8 cellular contexts compared by ENCODE assay signal in genomic region chr2:147845608-147846002, GRCh38. TPM values are rescaled to one million over a fixed set of nuclear protein-coding genes. Genes with fewer than 3 reads are reported as not detected.
DNase-seq lines count a peak whose midpoint lies in the region; TF ChIP-seq lines count a peak whose summit lies in the region.

No MANE protein-coding gene starts in this region.

- H3K36me3 ChIP-seq in Caco-2 (ENCODE audit: control insufficient read depth, insufficient read depth, low read length) (no peaks in the 10 kb centered on the region), MM.1S (replicated peaks; ENCODE audit: insufficient read depth, low read length) (no peaks in the 10 kb centered on the region), colonic mucosa (no peaks in the 10 kb centered on the region), muscle layer of duodenum (ENCODE audit: control insufficient read depth in 1 of 2, insufficient read depth in 2 of 2, low read length in 2 of 2) (peaks cover 0 to 4% of the 10 kb centered on the region in 2 donors)

- H4K20me1 ChIP-seq in MM.1S (ENCODE audit: insufficient read depth, low read length) = no peaks in the 10 kb centered on the region

- DNase-seq in Caco-2 (no peak), MM.1S (no peak), colonic mucosa (no peak), HCEC 1CT (no peak), Kasumi-1 (lab: John Stamatoyannopoulos, UW) (no peak), medulla oblongata (ENCODE audit: extremely low spot score) (no peak)
- no peak for DNase-seq in stimulated activated CD4-positive, alpha-beta T cell treated with anti-CD3 and anti-CD28 coated beads, Interleukin-12 subunit alpha, Interleukin-12 subunit beta, amount 100 ng/mL, for 4 hours

- H3K27me3 ChIP-seq in Caco-2 (replicated peaks; ENCODE audit: control insufficient read depth, insufficient read depth, low read length) = no peaks in the 10 kb centered on the region
- H3K27me3 ChIP-seq in MM.1S (replicated peaks; ENCODE audit: insufficient read depth, low read length) = peaks cover 8% of the 10 kb centered on the region
- H3K27me3 ChIP-seq in colonic mucosa = no peaks in the 10 kb centered on the region
- H3K27me3 ChIP-seq in muscle layer of duodenum (ENCODE audit: low read depth, low read length) = no peaks in the 10 kb centered on the region

- H3K9ac ChIP-seq in MM.1S (ENCODE audit: low read length) (peak overlapping the region; percentile 26; the same call in 1 of the 2 replicates), colonic mucosa (ENCODE audit: low read depth in 2 of 2, low read length in 2 of 2) (peak overlapping the region; percentile 65)

- no peak for TF ChIP-seq CTCF in Caco-2 (IDR thresholded peaks at IDR 0.05; ENCODE audit: insufficient read depth in 1 of 2, low read depth in 1 of 2, low read length in 1 of 2, severe bottlenecking in 1 of 2, unreplicated experiment in 1 of 2)
- no peak for TF ChIP-seq CTCF in MM.1S (IDR thresholded peaks at IDR 0.05; ENCODE audit: low read length)
- no peak for TF ChIP-seq CTCF in colonic mucosa (IDR thresholded peaks at IDR 0.05)

- peaks cover 13% of the 10 kb centered on the region; the same call in 1 of the 2 replicates for H3F3A ChIP-seq in MM.1S (ENCODE audit: insufficient read depth, low read length)

- no peak overlapping the region for H3K27ac ChIP-seq in MM.1S (ENCODE audit: low read length)
- peak overlapping the region; percentile 86 for H3K27ac ChIP-seq in colonic mucosa
- H3K27ac ChIP-seq in muscle layer of duodenum (ENCODE audit: low read length) = peak overlapping the region; percentile 68

- POLR2A ChIA-PET in Caco-2 (lab: Charles Lee) = interaction anchor here (0.6 kb wide), 1 partner anchor 664 kb away, joined by 9 read pairs; no protein-coding TSS in a partner anchor

- no peaks in the 10 kb centered on the region for H3K27me3 Mint-ChIP-seq in Caco-2 (ENCODE audit: insufficient read depth, unreplicated experiment)

- no peaks in the 10 kb centered on the region for H3K9me2 ChIP-seq in MM.1S (replicated peaks; ENCODE audit: insufficient read depth, low read length)

- BruUV-seq in Caco-2 (replicated peaks; lab: Mats Ljungman, UMichigan) = TSS peak; percentile 48

- H3K4me1 ChIP-seq in Caco-2 (peaks cover 8% of the 10 kb centered on the region; the same call in 1 of the 2 replicates), MM.1S (ENCODE audit: low read length) (peaks cover 6% of the 10 kb centered on the region; the same call in 1 of the 2 replicates), colonic mucosa (no peaks in the 10 kb centered on the region), muscle layer of duodenum (ENCODE audit: control insufficient read depth in 1 of 2, insufficient read depth in 2 of 2, low read length in 2 of 2) (peaks cover 0 to 26% of the 10 kb centered on the region in 2 donors)

- H3K9me3 ChIP-seq in Caco-2 (no peaks in the 10 kb centered on the region), MM.1S (replicated peaks; ENCODE audit: insufficient read depth, low read length) (no peaks in the 10 kb centered on the region), colonic mucosa (no peaks in the 10 kb centered on the region), muscle layer of duodenum (ENCODE audit: control insufficient read depth in 1 of 2, low read length in 2 of 2) (no peaks in the 10 kb centered on the region)

- H3K4me2 ChIP-seq in MM.1S (ENCODE audit: low read depth, low read length) = peak overlapping the region; percentile 89

- H3K36me3 Mint-ChIP-seq in Caco-2 (ENCODE audit: insufficient read depth, unreplicated experiment) = peaks cover 14% of the 10 kb centered on the region

- H3K4me1 Mint-ChIP-seq in Caco-2 (ENCODE audit: low read depth, unreplicated experiment) = peaks cover 22% of the 10 kb centered on the region

- H3K27ac Mint-ChIP-seq in Caco-2 (ENCODE audit: unreplicated experiment) = peak overlapping the region; percentile 98

- peaks cover 23% of the 10 kb centered on the region for H3K79me2 ChIP-seq in MM.1S (ENCODE audit: low read length)

- CTCF ChIA-PET in Caco-2 (lab: Charles Lee) = interaction anchor here (1.0 kb wide), 1 partner anchor 65 kb away, joined by 4 read pairs; no protein-coding TSS in a partner anchor

- H2AFZ ChIP-seq in MM.1S (ENCODE audit: low read length) = no peak overlapping the region

- intact Hi-C loops in Caco-2 (cut with micrococcal nuclease; ENCODE audit: unreplicated experiment) (loop anchor here (5.0 kb wide), 1 partner anchor 67 kb away; no protein-coding TSS in a partner anchor), colonic mucosa (cut with DNase I) (no loop called here)

- H3K4me3 Mint-ChIP-seq in Caco-2 (ENCODE audit: unreplicated experiment) = peak overlapping the region; percentile 99

- no peaks in the 10 kb centered on the region for H3K9me3 Mint-ChIP-seq in Caco-2 (ENCODE audit: unreplicated experiment)

- H3K4me3 ChIP-seq in Caco-2 (ENCODE audit: low read depth, low read length) (peak overlapping the region; percentile 56), MM.1S (ENCODE audit: low read length) (peak overlapping the region; percentile 63), colonic mucosa (peak overlapping the region; percentile 56), muscle layer of duodenum (ENCODE audit: low read depth in 1 of 2, low read length in 2 of 2) (peak overlapping the region; percentile 86 to 96)

RNA-seq across cellular contexts. Expression of gene ACVR2A, which starts 0.8 kb away (rescaled TPM):
- total RNA-seq in Caco-2 (2022) (15.7 and 16.4 TPM in 2 replicates), colonic mucosa (10 to 100 TPM; 15.4 to 20.4 TPM)
